In the genomic region with DNA sequence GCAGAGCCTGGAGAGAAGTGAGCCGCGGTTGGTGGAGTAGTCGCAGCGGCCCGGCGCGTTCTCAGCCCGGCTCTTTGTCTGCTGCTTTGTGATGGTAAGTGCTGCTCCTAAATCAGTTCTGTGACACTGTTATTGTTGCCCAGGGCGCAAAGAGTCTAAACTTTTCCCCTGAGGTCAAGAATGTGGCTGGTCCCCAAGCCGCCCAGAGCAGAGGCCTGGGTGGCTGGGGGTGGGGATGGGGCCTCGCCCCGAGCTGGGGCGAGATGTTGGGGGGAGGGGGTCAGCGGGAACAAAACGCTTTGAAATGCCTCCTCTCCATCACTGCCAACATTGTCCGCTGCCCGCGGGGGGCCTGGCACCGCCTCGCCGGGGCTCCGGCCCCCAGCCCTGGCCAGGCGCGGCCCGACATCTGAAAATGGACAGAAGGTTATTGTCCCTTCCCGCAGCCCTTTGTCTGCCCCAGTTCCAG, we compare ENCODE assay signal across 25 cellular contexts. TPM values are rescaled to one million over a fixed set of nuclear protein-coding genes. Genes with fewer than 3 reads are reported as not detected.
A peak's percentile ranks its signal among the peaks of the same experiment; 100 is the strongest.
DNase-seq lines count a peak whose midpoint lies in the region; ATAC-seq and TF ChIP-seq lines count a peak whose summit lies in the region.
"Had no signal": no experiment of that assay in that cellular context is flagged by ENCODE, and none has a peak within 500 bp of the region (broad histone marks: within the 10 kb centered on the region; RNA-seq: fewer than 3 reads in every experiment).

No MANE protein-coding gene starts in this region.

- H3K27ac Mint-ChIP-seq in activated naive CD4-positive, alpha-beta T cell treated with anti-CD3 and anti-CD28 coated beads, Interleukin-2, amount 10 ng/mL, durations not matched to agents 7 days and 5 days: peak overlapping the region; percentile 65
- peak overlapping the region; percentile 100 for H3K27ac Mint-ChIP-seq in neural crest cell (ENCODE audit: unreplicated experiment)
- no peak overlapping the region for H3K27ac Mint-ChIP-seq in chondrocyte (ENCODE audit: unreplicated experiment)
- H3K27ac Mint-ChIP-seq: stimulated activated effector memory CD8-positive, alpha-beta T cell treated with anti-CD3 and anti-CD28 coated beads, Interleukin-12 subunit alpha, Interleukin-12 subunit beta, amount 100 ng/mL, for 72 hours had no signal

- ATAC-seq in left lung: no peak
- ATAC-seq: right cardiac atrium; stimulated activated effector memory CD8-positive, alpha-beta T cell treated with anti-CD3 and anti-CD28 coated beads, Interleukin-12 subunit alpha, Interleukin-12 subunit beta, amount 100 ng/mL, for 72 hours had no signal

- H3K36me3 Mint-ChIP-seq in activated naive CD4-positive, alpha-beta T cell treated with anti-CD3 and anti-CD28 coated beads, Interleukin-2, amount 10 ng/mL, durations not matched to agents 7 days and 5 days: no peaks in the 10 kb centered on the region
- no peaks in the 10 kb centered on the region for H3K36me3 Mint-ChIP-seq in neural crest cell (ENCODE audit: low read depth)
- no peaks in the 10 kb centered on the region for H3K36me3 Mint-ChIP-seq in chondrocyte (ENCODE audit: low read depth)
- H3K36me3 Mint-ChIP-seq: stimulated activated effector memory CD8-positive, alpha-beta T cell treated with anti-CD3 and anti-CD28 coated beads, Interleukin-12 subunit alpha, Interleukin-12 subunit beta, amount 100 ng/mL, for 72 hours had no signal

- POLR2A ChIA-PET in RWPE1 (lab: Yijun Ruan, JAX; ENCODE audit: low non-redundant PET): no interaction called here

- H3K4me3 Mint-ChIP-seq in activated naive CD4-positive, alpha-beta T cell treated with anti-CD3 and anti-CD28 coated beads, Interleukin-2, amount 10 ng/mL, durations not matched to agents 7 days and 5 days: no peak overlapping the region
- H3K4me3 Mint-ChIP-seq in neural crest cell (peak overlapping the region; percentile 88), chondrocyte (ENCODE audit: unreplicated experiment) (no peak overlapping the region)
- H3K4me3 Mint-ChIP-seq: stimulated activated effector memory CD8-positive, alpha-beta T cell treated with anti-CD3 and anti-CD28 coated beads, Interleukin-12 subunit alpha, Interleukin-12 subunit beta, amount 100 ng/mL, for 72 hours had no signal

- peaks cover 79% of the 10 kb centered on the region for H3K27me3 Mint-ChIP-seq in activated naive CD4-positive, alpha-beta T cell treated with anti-CD3 and anti-CD28 coated beads, Interleukin-2, amount 10 ng/mL, durations not matched to agents 7 days and 5 days
- peaks cover 8% of the 10 kb centered on the region for H3K27me3 Mint-ChIP-seq in neural crest cell (ENCODE audit: low read depth)
- H3K27me3 Mint-ChIP-seq in chondrocyte (ENCODE audit: low read depth): peaks cover 9% of the 10 kb centered on the region

- no peaks in the 10 kb centered on the region for H3K9me3 Mint-ChIP-seq in activated naive CD4-positive, alpha-beta T cell treated with anti-CD3 and anti-CD28 coated beads, Interleukin-2, amount 10 ng/mL, durations not matched to agents 7 days and 5 days
- H3K9me3 Mint-ChIP-seq in neural crest cell (no peaks in the 10 kb centered on the region), chondrocyte (ENCODE audit: low read depth) (no peaks in the 10 kb centered on the region)
- H3K9me3 Mint-ChIP-seq: stimulated activated effector memory CD8-positive, alpha-beta T cell treated with anti-CD3 and anti-CD28 coated beads, Interleukin-12 subunit alpha, Interleukin-12 subunit beta, amount 100 ng/mL, for 72 hours had no signal

- CTCF ChIA-PET in activated naive CD4-positive, alpha-beta T cell treated with anti-CD3 and anti-CD28 coated beads, Interleukin-2, amount 10 ng/mL, durations not matched to agents 7 days and 5 days (lab: Charles Lee): no interaction called here
- CTCF ChIA-PET in RWPE1 (lab: Yijun Ruan, JAX): no interaction called here

- no peak overlapping the region for H3K4me3 ChIP-seq in left lung
- H3K4me3 ChIP-seq: transverse colon had no signal

- H3K27ac ChIP-seq in left lung (no peak overlapping the region), RWPE1 (no peak overlapping the region)
- H3K27ac ChIP-seq: 22Rv1, transverse colon, VCaP had no signal

- no peaks in the 10 kb centered on the region for H3K9me3 ChIP-seq in left lung
- H3K9me3 ChIP-seq: BE2C, transverse colon had no signal

- no peaks in the 10 kb centered on the region for H3K4me1 Mint-ChIP-seq in activated naive CD4-positive, alpha-beta T cell treated with anti-CD3 and anti-CD28 coated beads, Interleukin-2, amount 10 ng/mL, durations not matched to agents 7 days and 5 days
- H3K4me1 Mint-ChIP-seq in neural crest cell (peaks cover 74% of the 10 kb centered on the region), chondrocyte (ENCODE audit: low read depth) (peaks cover 6% of the 10 kb centered on the region)

- H3K4me1 ChIP-seq in left lung: no peaks in the 10 kb centered on the region
- H3K4me1 ChIP-seq: BE2C, transverse colon had no signal

- TF ChIP-seq CTCF in neural crest cell (conservative IDR thresholded peaks at IDR 0.05) (no peak), left lung (IDR thresholded peaks at IDR 0.05) (no peak), RWPE1 (conservative IDR thresholded peaks at IDR 0.05; ENCODE audit: low read depth) (no peak), chondrocyte (IDR thresholded peaks at IDR 0.05) (no peak)

- no peak for DNase-seq in activated naive CD4-positive, alpha-beta T cell treated with anti-CD3 and anti-CD28 coated beads, Interleukin-2, amount 10 ng/mL, durations not matched to agents 7 days and 5 days
- no peak for DNase-seq in activated naive CD4-positive, alpha-beta T cell treated with anti-CD3 and anti-CD28 coated beads, Interleukin-2, amount 50 U/mL, for 16 hours
- DNase-seq in hypothalamus (lab: John Stamatoyannopoulos, UW): peak in 42 of 51 donors; percentile 32 to 94 (median 82)
- peak; percentile 75 for DNase-seq in neural crest cell (ENCODE audit: low read depth, low spot score)
- no peak for DNase-seq in left lung
- no peak for DNase-seq in RWPE1 (ENCODE audit: low spot score)
- DNase-seq in mesenteric fat pad (ENCODE audit: low spot score): no peak
- DNase-seq in chondrocyte (ENCODE audit: low spot score): no peak
- DNase-seq: activated CD4-positive, alpha-beta T cell treated with anti-CD3 and anti-CD28 coated beads, Interleukin-2, amount 50 U/mL, for 4 hours; activated gamma-delta T cell; aorta; BE2C; Calu3; cerebellar nuclear complex; EL; mesenchymal stem cell; NCI-H1092 treated with DMSO at 0.1 percent for 48 hours; NCI-H2107; NCI-H526; SHP77; transverse colon had no signal

- H3K36me3 ChIP-seq in left lung: no peaks in the 10 kb centered on the region
- H3K36me3 ChIP-seq: BE2C, transverse colon had no signal

- peaks cover 0 to 59% of the 10 kb centered on the region in 2 donors for H3K27me3 ChIP-seq in left lung
- H3K27me3 ChIP-seq: BE2C had no signal

- intact Hi-C loops in left lung (cut with DNase I): no loop called here

RNA-seq across cellular contexts. Expression of gene CERCAM, which starts 11.7 kb away (rescaled TPM):
- total RNA-seq in neural crest cell: 49.7 and 56.4 TPM in 2 replicates
- total RNA-seq in left lung: 10 to 100 TPM; 35.8 to 79.0 TPM
- total RNA-seq in mesenteric fat pad: 46.0 TPM
- 217 to 282 TPM (median 280 TPM) in 3 replicates for total RNA-seq in chondrocyte

RNA-seq across cellular contexts. Expression of gene URM1, which starts 37.8 kb away (rescaled TPM):
- total RNA-seq in neural crest cell: 69.9 and 73.2 TPM in 2 replicates
- 10 to 100 TPM; 56.4 to 59.9 TPM for total RNA-seq in left lung
- 55.7 TPM for total RNA-seq in mesenteric fat pad
- 50.5 to 60.6 TPM (median 57.6 TPM) in 3 replicates for total RNA-seq in chondrocyte

RNA-seq across cellular contexts. Expression of gene ODF2, which starts 46.8 kb away (rescaled TPM):
- total RNA-seq in neural crest cell (85.2 and 85.5 TPM in 2 replicates), left lung (10 to 100 TPM; 21.0 to 21.1 TPM), mesenteric fat pad (18.6 TPM), chondrocyte (25.6 to 34.1 TPM (median 28.7 TPM) in 3 replicates)

Comparison
In these comparisons a context has a peak if more than half of its experiments do, and no peak if none do; other contexts are left out.
1. DNase-seq: peak in hypothalamus (42 of 51) and neural crest cell (single experiment); none in activated naive CD4-positive, alpha-beta T cell treated with anti-CD3 and anti-CD28 coated beads, Interleukin-2, amount 10 ng/mL, durations not matched to agents 7 days and 5 days (single experiment), activated naive CD4-positive, alpha-beta T cell treated with anti-CD3 and anti-CD28 coated beads, Interleukin-2, amount 50 U/mL, for 16 hours (single experiment), left lung (0 of 2), RWPE1 (single experiment), mesenteric fat pad (single experiment) and chondrocyte (single experiment).